Comparison of ENCODE assay signal across 34 cellular contexts in genomic region chr11:66870616-66871520, GRCh38.
"Had no signal": no experiment of that assay in that cellular context is flagged by ENCODE, and none has a peak within 500 bp of the region (broad histone marks: within the 10 kb centered on the region; RNA-seq: fewer than 3 reads in every experiment).

No MANE protein-coding gene starts in this region.

- H3K36me3 Mint-ChIP-seq: activated CD8-positive, alpha-beta memory T cell treated with anti-CD3 and anti-CD28 coated beads, Interleukin-2, amount 10 ng/mL, durations not matched to agents 7 days and 5 days; activated naive CD4-positive, alpha-beta T cell treated with anti-CD3 and anti-CD28 coated beads, Interleukin-2, amount 10 ng/mL, durations not matched to agents 7 days and 5 days; activated naive CD8-positive, alpha-beta T cell; T-cell had no signal

- H3K4me3 ChIP-seq: MG63, Peyer's patch had no signal

- H3K27me3 ChIP-seq: MG63, Peyer's patch had no signal

- H3K27me3 Mint-ChIP-seq: activated naive CD8-positive, alpha-beta T cell; brain; T-cell had no signal

- H3K36me3 ChIP-seq: MG63 had no signal

- DNase-seq: activated B cell treated with CpG ODN at 0.5 μM for 24 hours; activated CD4-positive, alpha-beta memory T cell treated with anti-CD3 and anti-CD28 coated beads, Interleukin-2, amount 10 ng/mL, durations not matched to agents 7 days and 5 days; activated CD4-positive, alpha-beta T cell treated with anti-CD3 and anti-CD28 coated beads for 4 hours; activated CD4-positive, alpha-beta T cell treated with anti-CD3 and anti-CD28 coated beads, Interleukin-2, amount 50 U/mL, for 1 hour; activated CD4-positive, CD25-positive, alpha-beta regulatory T cell treated with anti-CD3 and anti-CD28 coated beads, Interleukin-2, amount 50 U/mL, for 72 hours; activated CD8-positive, alpha-beta memory T cell treated with anti-CD3 and anti-CD28 coated beads for 24 hours; activated CD8-positive, alpha-beta memory T cell treated with anti-CD3 and anti-CD28 coated beads, Interleukin-2, amount 10 ng/mL, durations not matched to agents 7 days and 5 days; activated CD8-positive, alpha-beta memory T cell treated with anti-CD3 and anti-CD28 coated beads, Interleukin-2, amount 50 U/mL, for 48 hours; activated effector memory CD4-positive, alpha-beta T cell treated with Interleukin-2 at 50 U/mL for 16 hours; activated naive CD4-positive, alpha-beta T cell treated with anti-CD3 and anti-CD28 coated beads, Interleukin-2, amount 10 ng/mL, durations not matched to agents 7 days and 5 days; activated naive CD8-positive, alpha-beta T cell treated with anti-CD3 and anti-CD28 coated beads, Interleukin-2, amount 50 U/mL, for 24 hours; activated T-cell treated with anti-CD3 and anti-CD28 coated beads, Interleukin-2, amount 50 U/mL, for 48 hours; anterior cingulate cortex; central memory CD4-positive, alpha-beta T cell; Karpas-422; MG63; NCI-H1048; NCI-H1105 treated with DMSO at 0.1 percent for 48 hours; NCI-H1436; NCI-H1694; NCI-H1930; NCI-H2081 treated with DMSO at 0.1 percent for 48 hours; NCI-H345; NCI-H524 treated with DMSO at 0.1 percent for 48 hours; SIG-M5; T-cell; T-helper 2 cell; T-helper 9 cell had no signal

- H3K27ac Mint-ChIP-seq: activated B cell treated with CpG ODN at 0.5 μM for 24 hours; activated CD4-positive, alpha-beta memory T cell treated with anti-CD3 and anti-CD28 coated beads, Interleukin-2, amount 10 ng/mL, durations not matched to agents 7 days and 5 days; activated CD8-positive, alpha-beta memory T cell treated with anti-CD3 and anti-CD28 coated beads, Interleukin-2, amount 10 ng/mL, durations not matched to agents 7 days and 5 days; activated naive CD4-positive, alpha-beta T cell treated with anti-CD3 and anti-CD28 coated beads, Interleukin-2, amount 10 ng/mL, durations not matched to agents 7 days and 5 days; activated naive CD8-positive, alpha-beta T cell; activated naive CD8-positive, alpha-beta T cell treated with anti-CD3 and anti-CD28 coated beads, Interleukin-2, amount 50 U/mL, for 24 hours; brain; T-cell had no signal

- ATAC-seq: activated CD8-positive, alpha-beta memory T cell treated with anti-CD3 and anti-CD28 coated beads, Interleukin-2, amount 10 ng/mL, durations not matched to agents 7 days and 5 days; activated naive CD8-positive, alpha-beta T cell treated with anti-CD3 and anti-CD28 coated beads, Interleukin-2, amount 50 U/mL, for 24 hours; Right ventricle myocardium inferior; SK-N-SH treated with all-trans-retinoic acid at 6 μM for 48 hours; T-cell had no signal

- H3K27ac ChIP-seq: Peyer's patch, VCaP had no signal

- H3K9me3 Mint-ChIP-seq: activated B cell treated with CpG ODN at 0.5 μM for 24 hours; activated CD4-positive, alpha-beta memory T cell treated with anti-CD3 and anti-CD28 coated beads, Interleukin-2, amount 10 ng/mL, durations not matched to agents 7 days and 5 days; activated naive CD4-positive, alpha-beta T cell treated with anti-CD3 and anti-CD28 coated beads, Interleukin-2, amount 10 ng/mL, durations not matched to agents 7 days and 5 days; activated naive CD8-positive, alpha-beta T cell treated with anti-CD3 and anti-CD28 coated beads, Interleukin-2, amount 50 U/mL, for 24 hours; brain; T-cell had no signal

- H3K9me3 ChIP-seq: MG63, Peyer's patch had no signal

- H3K4me3 Mint-ChIP-seq: activated B cell treated with CpG ODN at 0.5 μM for 24 hours; activated CD4-positive, alpha-beta memory T cell treated with anti-CD3 and anti-CD28 coated beads, Interleukin-2, amount 10 ng/mL, durations not matched to agents 7 days and 5 days; activated CD8-positive, alpha-beta memory T cell treated with anti-CD3 and anti-CD28 coated beads, Interleukin-2, amount 10 ng/mL, durations not matched to agents 7 days and 5 days; activated naive CD4-positive, alpha-beta T cell treated with anti-CD3 and anti-CD28 coated beads, Interleukin-2, amount 10 ng/mL, durations not matched to agents 7 days and 5 days; activated naive CD8-positive, alpha-beta T cell; activated naive CD8-positive, alpha-beta T cell treated with anti-CD3 and anti-CD28 coated beads, Interleukin-2, amount 50 U/mL, for 24 hours; brain; T-cell had no signal
